21 cellular contexts compared by ENCODE assay signal in genomic region chr2:62691186-62691585, GRCh38. TPM values are rescaled to one million over a fixed set of nuclear protein-coding genes. Genes with fewer than 3 reads are reported as not detected.
A peak's percentile ranks its signal among the peaks of the same experiment; 100 is the strongest.
DNase-seq lines count a peak whose midpoint lies in the region; ATAC-seq and TF ChIP-seq lines count a peak whose summit lies in the region.
"Had no signal": no experiment of that assay in that cellular context is flagged by ENCODE, and none has a peak within 500 bp of the region (broad histone marks: within the 10 kb centered on the region; RNA-seq: fewer than 3 reads in every experiment).

No MANE protein-coding gene starts in this region.

- no peaks in the 10 kb centered on the region for H3K36me3 ChIP-seq in right atrium auricular region
- no peaks in the 10 kb centered on the region for H3K36me3 ChIP-seq in left ventricle myocardium inferior
- H3K36me3 ChIP-seq: BLaER1, HAP-1 had no signal

- H3K9me3 ChIP-seq in right atrium auricular region (no peaks in the 10 kb centered on the region), right cardiac atrium (ENCODE audit: control insufficient read depth, low read length) (no peaks in the 10 kb centered on the region), left ventricle myocardium inferior (replicated peaks) (no peaks in the 10 kb centered on the region)
- H3K9me3 ChIP-seq in CD4-positive, alpha-beta T cell (ENCODE audit: control insufficient read depth, low read length), result no peaks in the 10 kb centered on the region
- H3K9me3 ChIP-seq: BLaER1, HAP-1 had no signal

- DNase-seq in Right ventricle myocardium inferior (ENCODE audit: missing footprints) (no peak), right atrium auricular region (ENCODE audit: low spot score) (no peak), right cardiac atrium (no peak), left ventricle myocardium inferior (no peak), fibroblast of the aortic adventitia (ENCODE audit: low read depth) (peak; percentile 52)
- DNase-seq in CD4-positive, alpha-beta T cell, result no peak
- DNase-seq: CD4-positive, CD25-positive, alpha-beta regulatory T cell; CD8-positive, alpha-beta memory T cell; DMS 273 treated with DMSO at 0.1 percent for 48 hours; DMS79; EL; GDM1; GOT3; HFFc6 had no signal

- ATAC-seq in Right ventricle myocardium inferior (peak; percentile 67), right cardiac atrium (peak; percentile 57 to 91), GM18519 (IDR thresholded peaks at IDR 0.05; ENCODE audit: low FRiP score, unreplicated experiment) (no peak)
- ATAC-seq in CD4-positive, alpha-beta T cell (ENCODE audit: poor library complexity), result no peak
- ATAC-seq: GM12878 had no signal

- H3K4me3 Mint-ChIP-seq in CD4-positive, alpha-beta T cell, result no peak overlapping the region
- H3K4me3 Mint-ChIP-seq: B cell; CD4-positive, CD25-positive, alpha-beta regulatory T cell; CD8-positive, alpha-beta memory T cell; HFFc6 had no signal

- CTCF ChIA-PET in CD4-positive, alpha-beta T cell (lab: Charles Lee), result no interaction called here

- intact Hi-C loops in Right ventricle myocardium inferior (cut with DNase I) (no loop called here), right cardiac atrium (cut with DNase I) (no loop called here), left ventricle myocardium inferior (cut with micrococcal nuclease) (no loop called here)
- intact Hi-C loops in CD4-positive, alpha-beta T cell (cut with DNase I, micrococcal nuclease), result no loop called here

- no peaks in the 10 kb centered on the region for H3K4me1 ChIP-seq in right atrium auricular region
- no peaks in the 10 kb centered on the region for H3K4me1 ChIP-seq in right cardiac atrium (ENCODE audit: control insufficient read depth, insufficient read depth, low read length)
- H3K4me1 ChIP-seq in left ventricle myocardium inferior, result no peaks in the 10 kb centered on the region
- H3K4me1 ChIP-seq: BLaER1, HAP-1 had no signal

- H3K9me3 Mint-ChIP-seq in CD4-positive, alpha-beta T cell, result no peaks in the 10 kb centered on the region
- H3K9me3 Mint-ChIP-seq: HFFc6 had no signal

- TF ChIP-seq CTCF in right atrium auricular region (IDR thresholded peaks at IDR 0.05) (no peak), left ventricle myocardium inferior (IDR thresholded peaks at IDR 0.05; ENCODE audit: borderline replicate concordance) (no peak), fibroblast of the aortic adventitia (IDR thresholded peaks at IDR 0.05; ENCODE audit: insufficient read depth, low read length) (no peak)
- TF ChIP-seq CTCF in CD4-positive, alpha-beta T cell (IDR thresholded peaks at IDR 0.05), result no peak

- H3K27ac Mint-ChIP-seq in CD4-positive, alpha-beta T cell, result no peak overlapping the region
- H3K27ac Mint-ChIP-seq: B cell; CD4-positive, CD25-positive, alpha-beta regulatory T cell; CD8-positive, alpha-beta memory T cell; HFFc6 had no signal

- no peak overlapping the region for H3K4me3 ChIP-seq in right atrium auricular region
- H3K4me3 ChIP-seq in right cardiac atrium (ENCODE audit: low read length), result no peak overlapping the region
- no peak overlapping the region for H3K4me3 ChIP-seq in left ventricle myocardium inferior
- H3K4me3 ChIP-seq in fibroblast of the aortic adventitia (ENCODE audit: low read depth, low read length), result no peak overlapping the region
- H3K4me3 ChIP-seq: BLaER1, GM12878, HAP-1 had no signal

- WGBS in right cardiac atrium, result 46% methylated on average over 2 of the region's 2 CpGs

- H3K27ac ChIP-seq in right atrium auricular region (no peak overlapping the region), right cardiac atrium (ENCODE audit: low read length) (no peak overlapping the region), left ventricle myocardium inferior (replicated peaks) (no peak overlapping the region)
- H3K27ac ChIP-seq in CD4-positive, alpha-beta T cell (ENCODE audit: low read depth, low read length), result no peak overlapping the region
- H3K27ac ChIP-seq: 22Rv1, BLaER1, C4-2B had no signal

- POLR2A ChIA-PET in CD4-positive, alpha-beta T cell (lab: Charles Lee), result no interaction called here

- H3K27me3 ChIP-seq in right atrium auricular region (no peaks in the 10 kb centered on the region), right cardiac atrium (ENCODE audit: control insufficient read depth, insufficient read depth) (no peaks in the 10 kb centered on the region), left ventricle myocardium inferior (ENCODE audit: low read depth) (no peaks in the 10 kb centered on the region)
- peaks cover 24% of the 10 kb centered on the region for H3K27me3 ChIP-seq in CD4-positive, alpha-beta T cell (ENCODE audit: control insufficient read depth, insufficient read depth, low read length)
- H3K27me3 ChIP-seq: BLaER1 had no signal

- peaks cover 49% of the 10 kb centered on the region for H3K27me3 Mint-ChIP-seq in CD4-positive, alpha-beta T cell

- no peaks in the 10 kb centered on the region for H3K4me1 Mint-ChIP-seq in CD4-positive, alpha-beta T cell (ENCODE audit: low read depth)
- H3K4me1 Mint-ChIP-seq: B cell; CD4-positive, CD25-positive, alpha-beta regulatory T cell; CD8-positive, alpha-beta memory T cell had no signal

- no peaks in the 10 kb centered on the region for H3K36me3 Mint-ChIP-seq in CD4-positive, alpha-beta T cell (ENCODE audit: low read depth)
- H3K36me3 Mint-ChIP-seq: CD4-positive, CD25-positive, alpha-beta regulatory T cell; CD8-positive, alpha-beta memory T cell had no signal

RNA-seq across cellular contexts. Expression of gene EHBP1, which starts 14.3 kb away (rescaled TPM):
- 25.7 TPM for total RNA-seq in Right ventricle myocardium inferior
- 10 to 100 TPM; 22.4 to 22.9 TPM for total RNA-seq in right atrium auricular region
- 10 to 100 TPM; 32.5 to 37.5 (median 33.3) TPM for total RNA-seq in right cardiac atrium
- polyA plus RNA-seq in right cardiac atrium, result 13.5 TPM
- total RNA-seq in left ventricle myocardium inferior, result 20.4 TPM
- total RNA-seq in fibroblast of the aortic adventitia (ENCODE audit: low replicate concordance), result 119 and 190 TPM in 2 replicates
- 10 to 100 TPM; 21.4 to 22.3 TPM for total RNA-seq in CD4-positive, alpha-beta T cell

Comparison
In these comparisons a context has a peak if more than half of its experiments do, and no peak if none do; other contexts are left out.
1. ATAC-seq: peak in Right ventricle myocardium inferior (single experiment) and right cardiac atrium (2 of 2); none in GM18519 (single experiment) and CD4-positive, alpha-beta T cell (single experiment).